Comparison of ENCODE assay signal across 7 cellular contexts in genomic region chr1:151629278-151629677, GRCh38.
"Had no signal": no experiment of that assay in that cellular context is flagged by ENCODE, and none has a peak within 500 bp of the region (broad histone marks: within the 10 kb centered on the region; RNA-seq: fewer than 3 reads in every experiment).

No MANE protein-coding gene starts in this region.

- FAIRE-seq: GM12878, GM12891, GM12892, GM18507, GM19239 had no signal

- DNase-seq: GDM1, GF-D8 had no signal

- H3K4me3 ChIP-seq: GM12878 had no signal

- ATAC-seq: GM12878 had no signal
